Comparison of ENCODE assay signal across 8 cellular contexts in genomic region chr20:62063981-62064787, GRCh38. TPM values are rescaled to one million over a fixed set of nuclear protein-coding genes. Genes with fewer than 3 reads are reported as not detected.
DNase-seq lines count a peak whose midpoint lies in the region; ATAC-seq and TF ChIP-seq lines count a peak whose summit lies in the region.

No MANE protein-coding gene starts in this region.

- peak; percentile 63 for DNase-seq in activated effector memory CD4-positive, alpha-beta T cell treated with anti-CD3 and anti-CD28 coated beads, Interleukin-2, amount 50 U/mL, for 16 hours
- no peak for DNase-seq in activated effector memory CD4-positive, alpha-beta T cell treated with Interleukin-2 at 50 U/mL for 16 hours
- DNase-seq in brain microvascular endothelial cell = no peak
- peak; percentile 61 for DNase-seq in left kidney (ENCODE audit: low read depth, low spot score)
- peak; percentile 42 to 46 for DNase-seq in thyroid gland
- DNase-seq in SW 1271 (lab: John Stamatoyannopoulos, UW) = no peak
- no peak for DNase-seq in GM10266 (ENCODE audit: extremely low spot score)

- H3K36me3 ChIP-seq in brain microvascular endothelial cell (replicated peaks) (no peaks in the 10 kb centered on the region), thyroid gland (no peaks in the 10 kb centered on the region)

- H3K4me3 ChIP-seq in brain microvascular endothelial cell (ENCODE audit: low read depth, low read length) = peak overlapping the region; percentile 46
- peak overlapping the region in 2 of 3 donors; percentile 11 to 55 for H3K4me3 ChIP-seq in thyroid gland (replicated peaks in 1 of 3)

- H3K4me1 ChIP-seq in thyroid gland = peaks cover 19 to 25% of the 10 kb centered on the region in 2 donors

- in situ Hi-C loops in brain microvascular endothelial cell (cut with HindIII; ENCODE audit: low pct_ligation_motif_present, low sequenced_read_pairs) = no loop called here

- WGBS in thyroid gland, 2 donors = 14 to 45% methylated on average over 7 to 10 of the region's 62 CpGs

- no peak for TF ChIP-seq POLR2A in thyroid gland (IDR thresholded peaks at IDR 0.05)

- no peaks in the 10 kb centered on the region for H3K9me3 ChIP-seq in thyroid gland

- intact Hi-C loops in thyroid gland (cut with DNase I) = no loop called here

- TF ChIP-seq CTCF in brain microvascular endothelial cell (IDR thresholded peaks at IDR 0.05; ENCODE audit: low read depth, low read length, missing control alignments) (no peak), thyroid gland (IDR thresholded peaks at IDR 0.05) (no peak), GM10266 (IDR thresholded peaks at IDR 0.05; ENCODE audit: control insufficient read depth, insufficient read depth, low read depth, missing control alignments) (no peak)

- H3K27ac ChIP-seq in brain microvascular endothelial cell (no peak overlapping the region), thyroid gland (no peak overlapping the region)

- no peaks in the 10 kb centered on the region for H3K27me3 ChIP-seq in brain microvascular endothelial cell (replicated peaks)
- no peaks in the 10 kb centered on the region for H3K27me3 ChIP-seq in thyroid gland

- ATAC-seq in GM21367 (IDR thresholded peaks at IDR 0.05; ENCODE audit: unreplicated experiment) = no peak

RNA-seq across cellular contexts. Expression of gene TAF4, which starts 1.5 kb away (rescaled TPM):
- total RNA-seq in thyroid gland = 10 to 100 TPM; 13.9 to 22.0 (median 18.6) TPM

RNA-seq across cellular contexts. Expression of gene LSM14B, which starts 58.1 kb away (rescaled TPM):
- total RNA-seq in thyroid gland = 10 to 100 TPM; 25.3 to 27.9 (median 25.6) TPM

Comparison
In these comparisons a context has a peak if more than half of its experiments do, and no peak if none do; other contexts are left out.
1. DNase-seq: peak in activated effector memory CD4-positive, alpha-beta T cell treated with anti-CD3 and anti-CD28 coated beads, Interleukin-2, amount 50 U/mL, for 16 hours (single experiment), left kidney (single experiment) and thyroid gland (2 of 2); none in activated effector memory CD4-positive, alpha-beta T cell treated with Interleukin-2 at 50 U/mL for 16 hours (single experiment), brain microvascular endothelial cell (single experiment), SW 1271 (0 of 2) and GM10266 (single experiment).